8 cellular contexts compared by ENCODE assay signal in the genomic region with DNA sequence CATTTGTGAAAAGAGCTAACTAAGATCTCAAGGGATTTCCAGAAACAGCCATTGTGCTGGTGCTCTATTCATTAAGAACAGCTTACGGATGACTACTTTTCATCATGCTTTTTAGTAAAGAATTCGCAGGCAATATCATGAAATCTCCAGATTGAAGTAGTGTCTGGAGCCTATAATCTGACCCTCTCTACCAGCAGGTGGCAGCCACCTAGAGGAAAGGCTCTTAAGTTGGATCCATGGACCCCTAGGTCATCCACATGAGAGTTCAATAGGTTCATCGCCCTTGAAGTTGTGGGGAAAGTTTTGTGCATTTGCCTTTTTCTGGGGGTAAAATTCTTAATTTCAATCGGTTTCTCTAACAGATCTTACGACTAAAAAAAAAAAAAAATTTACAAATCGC.
DNase-seq lines count a peak whose midpoint lies in the region; ATAC-seq and TF ChIP-seq lines count a peak whose summit lies in the region.

No MANE protein-coding gene starts in this region.

- no peaks in the 10 kb centered on the region for H4K20me1 ChIP-seq in OCI-LY1 (ENCODE audit: insufficient read depth, low read length)

- DNase-seq in AG09309 (ENCODE audit: low read depth) (no peak), fibroblast of mammary gland (ENCODE audit: low read depth) (peak; percentile 34), dedifferentiated amniotic fluid mesenchymal stem cell (ENCODE audit: extremely low spot score) (no peak), coronary artery (ENCODE audit: low spot score) (no peak)
- no peak for DNase-seq in stimulated activated CD4-positive, alpha-beta T cell treated with anti-CD3 and anti-CD28 coated beads, Interleukin-12 subunit alpha, Interleukin-12 subunit beta, amount 100 ng/mL, for 4 hours

- H3K79me2 ChIP-seq in OCI-LY1 (ENCODE audit: insufficient read depth, low read length) = no peaks in the 10 kb centered on the region

- no peak overlapping the region for H3K27ac ChIP-seq in OCI-LY1 (ENCODE audit: low read depth, low read length, poor library complexity, severe bottlenecking)
- no peak overlapping the region for H3K27ac ChIP-seq in coronary artery

- no peaks in the 10 kb centered on the region for H3K9me3 ChIP-seq in OCI-LY1 (ENCODE audit: low read length)

- peaks cover 15% of the 10 kb centered on the region for H3K4me1 ChIP-seq in OCI-LY1 (ENCODE audit: insufficient read depth, low read length, severe bottlenecking)

- no peak overlapping the region for H2AFZ ChIP-seq in OCI-LY1 (ENCODE audit: low read length)

- no peak overlapping the region for H3K9ac ChIP-seq in OCI-LY1 (ENCODE audit: low read length)

- H3K9me2 ChIP-seq in OCI-LY1 (ENCODE audit: low read depth, low read length) = no peaks in the 10 kb centered on the region

- H3K4me2 ChIP-seq in OCI-LY1 (ENCODE audit: low read length) = no peak overlapping the region

- H3F3A ChIP-seq in OCI-LY1 (ENCODE audit: insufficient read depth, low read length) = no peaks in the 10 kb centered on the region

- TF ChIP-seq CTCF in AG09309 (IDR thresholded peaks at IDR 0.05; ENCODE audit: control insufficient read depth, insufficient read depth, low read depth, low read length, missing control alignments) (peak; percentile 41), GM12875 (IDR thresholded peaks at IDR 0.05; ENCODE audit: borderline replicate concordance, insufficient read depth, low read depth, low read length) (peak; percentile 51; the same call in 1 of the 2 replicates), OCI-LY1 (IDR thresholded peaks at IDR 0.05; ENCODE audit: low read length) (peak; percentile 65), fibroblast of mammary gland (conservative IDR thresholded peaks at IDR 0.05; ENCODE audit: control insufficient read depth, insufficient read depth, low read depth, low read length) (peak; percentile 45), coronary artery (IDR thresholded peaks at IDR 0.05) (no peak)

- H3K36me3 ChIP-seq in OCI-LY1 (ENCODE audit: insufficient read depth, low read length) = no peaks in the 10 kb centered on the region

- no peaks in the 10 kb centered on the region for H3K27me3 ChIP-seq in OCI-LY1 (ENCODE audit: insufficient read depth, low read length)

- no peak for ATAC-seq in GM18907 (IDR thresholded peaks at IDR 0.05; ENCODE audit: unreplicated experiment)

- H3K4me3 ChIP-seq in AG09309 (ENCODE audit: control insufficient read depth, low read depth, low read length) = no peak overlapping the region
- no peak overlapping the region for H3K4me3 ChIP-seq in GM12875 (ENCODE audit: low read depth, low read length)
- H3K4me3 ChIP-seq in OCI-LY1 (ENCODE audit: low read depth, low read length, poor library complexity, severe bottlenecking) = no peak overlapping the region
- no peak overlapping the region for H3K4me3 ChIP-seq in fibroblast of mammary gland (ENCODE audit: control insufficient read depth, low read depth, low read length)
- H3K4me3 ChIP-seq in coronary artery = no peak overlapping the region
